In the genomic region with DNA sequence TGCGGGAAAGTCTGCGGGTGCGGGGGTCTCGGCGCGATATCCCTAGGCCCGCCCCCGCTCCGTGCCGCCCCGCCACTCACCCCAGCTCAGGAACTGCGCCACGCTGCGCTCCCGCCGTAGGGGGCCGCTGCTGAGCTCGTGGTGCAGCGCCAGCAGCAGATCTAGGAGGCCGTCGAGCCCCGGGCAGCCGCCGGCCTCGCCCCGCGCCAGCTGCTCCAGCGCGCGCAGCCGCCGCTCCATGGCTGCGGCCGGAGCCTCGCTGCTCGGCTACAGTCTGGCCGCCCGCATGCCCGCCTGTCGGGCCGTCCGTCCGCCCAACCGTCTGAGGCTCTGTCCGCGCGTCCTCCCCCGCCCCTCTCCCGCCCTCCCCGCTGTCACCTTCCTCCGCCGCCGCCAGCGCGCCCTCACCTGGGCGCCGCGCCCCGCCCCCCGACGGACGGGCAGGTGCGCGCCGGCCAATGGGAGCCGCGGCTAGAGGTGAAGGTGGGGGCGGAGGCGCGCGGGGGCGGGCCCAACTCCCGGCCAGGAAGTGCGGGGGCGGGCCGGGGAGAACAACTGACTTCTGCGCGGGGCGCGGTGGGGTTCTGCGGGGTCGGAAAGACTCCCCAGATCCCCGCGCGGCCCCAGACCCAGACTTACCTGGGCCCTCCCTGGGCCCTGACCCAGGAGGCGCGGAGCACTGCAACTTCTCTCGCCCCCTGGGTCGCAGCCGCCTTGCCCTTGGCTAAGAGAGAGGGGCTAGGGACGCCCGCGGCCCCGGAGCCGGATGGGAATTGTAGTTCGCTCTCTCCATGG, we compare ENCODE assay signal across 8 cellular contexts. TPM values are rescaled to one million over a fixed set of nuclear protein-coding genes. Genes with fewer than 3 reads are reported as not detected.
A peak's percentile ranks its signal among the peaks of the same experiment; 100 is the strongest.
DNase-seq lines count a peak whose midpoint lies in the region; ATAC-seq, FAIRE-seq and TF ChIP-seq lines count a peak whose summit lies in the region.

A gene with protein sequence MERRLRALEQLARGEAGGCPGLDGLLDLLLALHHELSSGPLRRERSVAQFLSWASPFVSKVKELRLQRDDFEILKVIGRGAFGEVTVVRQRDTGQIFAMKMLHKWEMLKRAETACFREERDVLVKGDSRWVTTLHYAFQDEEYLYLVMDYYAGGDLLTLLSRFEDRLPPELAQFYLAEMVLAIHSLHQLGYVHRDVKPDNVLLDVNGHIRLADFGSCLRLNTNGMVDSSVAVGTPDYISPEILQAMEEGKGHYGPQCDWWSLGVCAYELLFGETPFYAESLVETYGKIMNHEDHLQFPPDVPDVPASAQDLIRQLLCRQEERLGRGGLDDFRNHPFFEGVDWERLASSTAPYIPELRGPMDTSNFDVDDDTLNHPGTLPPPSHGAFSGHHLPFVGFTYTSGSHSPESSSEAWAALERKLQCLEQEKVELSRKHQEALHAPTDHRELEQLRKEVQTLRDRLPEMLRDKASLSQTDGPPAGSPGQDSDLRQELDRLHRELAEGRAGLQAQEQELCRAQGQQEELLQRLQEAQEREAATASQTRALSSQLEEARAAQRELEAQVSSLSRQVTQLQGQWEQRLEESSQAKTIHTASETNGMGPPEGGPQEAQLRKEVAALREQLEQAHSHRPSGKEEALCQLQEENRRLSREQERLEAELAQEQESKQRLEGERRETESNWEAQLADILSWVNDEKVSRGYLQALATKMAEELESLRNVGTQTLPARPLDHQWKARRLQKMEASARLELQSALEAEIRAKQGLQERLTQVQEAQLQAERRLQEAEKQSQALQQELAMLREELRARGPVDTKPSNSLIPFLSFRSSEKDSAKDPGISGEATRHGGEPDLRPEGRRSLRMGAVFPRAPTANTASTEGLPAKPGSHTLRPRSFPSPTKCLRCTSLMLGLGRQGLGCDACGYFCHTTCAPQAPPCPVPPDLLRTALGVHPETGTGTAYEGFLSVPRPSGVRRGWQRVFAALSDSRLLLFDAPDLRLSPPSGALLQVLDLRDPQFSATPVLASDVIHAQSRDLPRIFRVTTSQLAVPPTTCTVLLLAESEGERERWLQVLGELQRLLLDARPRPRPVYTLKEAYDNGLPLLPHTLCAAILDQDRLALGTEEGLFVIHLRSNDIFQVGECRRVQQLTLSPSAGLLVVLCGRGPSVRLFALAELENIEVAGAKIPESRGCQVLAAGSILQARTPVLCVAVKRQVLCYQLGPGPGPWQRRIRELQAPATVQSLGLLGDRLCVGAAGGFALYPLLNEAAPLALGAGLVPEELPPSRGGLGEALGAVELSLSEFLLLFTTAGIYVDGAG (N-terminal part only) (minus strand): TSS at position 324 of the 795 bp plus-strand sequence. CDS start 84 bp downstream, at position 240.

- FAIRE-seq in K562 (lab: Jason Lieb, UNC): peak; percentile 46

- DNase-seq in NCI-H1436 (lab: John Stamatoyannopoulos, UW) (peak; percentile 82), NCI-H1436 treated with DMSO at 0.1 percent for 48 hours (lab: John Stamatoyannopoulos, UW) (no peak), NCI-H146 (lab: John Stamatoyannopoulos, UW) (peak; percentile 92), T-helper 17 cell (peak; percentile 67 to 77 (median 74)), K562 (ENCODE audit: extremely low read depth in 1 of 4, low spot score in 3 of 4) (peak; percentile 89 to 96 (median 94)), iPS DF 6.9 (ENCODE audit: low read depth, low spot score) (no peak), smooth muscle cell (lab: John Stamatoyannopoulos, UW; ENCODE audit: unreplicated experiment) (no peak)

- in situ Hi-C loops in K562 (cut with MboI): loop anchor here (5.0 kb wide), 2 partner anchors 48 to 153 kb away; a partner anchor contains a TSS

- H3K9me1 ChIP-seq in K562 (ENCODE audit: control insufficient read depth, insufficient read depth, low read length): no peaks in the 10 kb centered on the region

- H3K27ac ChIP-seq in K562 (ENCODE audit: extremely low read depth, low read depth, low read length) (peak within 1 kb of the TSS; percentile 86), iPS DF 6.9 (ENCODE audit: low read length) (no peak within 1 kb of the TSS), smooth muscle cell (ENCODE audit: low read depth) (peak within 1 kb of the TSS; percentile 87)

- no peaks in the 10 kb centered on the region for H3K27me3 Mint-ChIP-seq in T-helper 17 cell

- H2AFZ ChIP-seq in K562 (ENCODE audit: low read depth, low read length) (peak within 1 kb of the TSS; percentile 91), smooth muscle cell (ENCODE audit: low read depth) (peak within 1 kb of the TSS; percentile 49)

- peaks cover under 1% of the 10 kb centered on the region for H3K36me3 Mint-ChIP-seq in T-helper 17 cell (ENCODE audit: low read depth)

- H3K36me3 ChIP-seq in K562 (ENCODE audit: control insufficient read depth, insufficient read depth, low read length) (peaks cover 7% of the 10 kb centered on the region; the same call in 1 of the 3 replicates), iPS DF 6.9 (ENCODE audit: control insufficient read depth, insufficient read depth, low read length) (peaks cover 2% of the 10 kb centered on the region), smooth muscle cell (ENCODE audit: low read depth) (no peaks in the 10 kb centered on the region)

- ATAC-seq in T-helper 17 cell: peak; percentile 77
- ATAC-seq in K562: peak; percentile 75
- ATAC-seq in HG03045 (IDR thresholded peaks at IDR 0.05; ENCODE audit: unreplicated experiment): no peak

- H4K20me1 ChIP-seq in K562 (replicated peaks; ENCODE audit: control insufficient read depth, insufficient read depth, low read length) (no peaks in the 10 kb centered on the region), smooth muscle cell (ENCODE audit: low read depth) (no peaks in the 10 kb centered on the region)

- no TSS peak for BruUV-seq in K562 (replicated peaks; lab: Mats Ljungman, UMichigan)

- H3K4me3 ChIP-seq in K562 (peak within 1 kb of the TSS; percentile 56), iPS DF 6.9 (ENCODE audit: low read length) (peak within 1 kb of the TSS; percentile 93; the same call in 1 of the 2 replicates), smooth muscle cell (peak within 1 kb of the TSS; percentile 56)

- H3K79me2 ChIP-seq in K562 (ENCODE audit: control insufficient read depth, insufficient read depth, low read length) (peaks cover 23% of the 10 kb centered on the region; the same call in 2 of the 3 replicates), smooth muscle cell (ENCODE audit: low read depth) (no peaks in the 10 kb centered on the region)

- H3K27ac Mint-ChIP-seq in T-helper 17 cell: peak within 1 kb of the TSS; percentile 41

- under 1% methylated on average over 49 of the region's 96 CpGs for WGBS in K562 (ENCODE audit: insufficient coverage, low coverage, missing lambda C conversion rate)
- WGBS in iPS DF 6.9 (ENCODE audit: insufficient coverage, insufficient read length): no CpG with 5 or more reads among the region's 96 CpGs
- WGBS in smooth muscle cell (ENCODE audit: low lambda C conversion rate): 2% methylated on average over 25 of the region's 96 CpGs

- peak; percentile 54 to 88 (median 68) for TF ChIP-seq CTCF in K562 (IDR thresholded peaks at IDR 0.05 in 2 of 3, conservative IDR thresholded peaks at IDR 0.05 in 1 of 3; ENCODE audit: insufficient read depth in 2 of 3, low read depth in 1 of 3, low read length in 3 of 3)
- TF ChIP-seq CTCF in smooth muscle cell (IDR thresholded peaks at IDR 0.05; ENCODE audit: borderline replicate concordance, insufficient read depth, poor library complexity, severe bottlenecking): peak; percentile 47

- peaks cover 44 to 73% of the 10 kb centered on the region in 2 experiments for H3K4me1 ChIP-seq in K562 (replicated peaks in 1 of 2; ENCODE audit: control insufficient read depth in 2 of 2, insufficient read depth in 2 of 2, low read length in 2 of 2)
- peaks cover 7% of the 10 kb centered on the region for H3K4me1 ChIP-seq in iPS DF 6.9 (ENCODE audit: control insufficient read depth, insufficient read depth, low read length)
- H3K4me1 ChIP-seq in smooth muscle cell (ENCODE audit: low read depth): peaks cover 12% of the 10 kb centered on the region

- H3K4me2 ChIP-seq in K562 (ENCODE audit: insufficient read depth, low read length) (peak within 1 kb of the TSS; percentile 99), smooth muscle cell (peak within 1 kb of the TSS; percentile 84)

- H3K4me3 Mint-ChIP-seq in T-helper 17 cell: peak within 1 kb of the TSS; percentile 84

- POLR2A ChIA-PET in K562 (lab: Yijun Ruan, JAX): interaction anchor here (0.6 to 1.2 kb wide), 4 partner anchors 10 to 252 kb away, joined by 3 to 4 read pairs (median 3); a partner anchor contains a TSS

- H3K9ac ChIP-seq in K562 (ENCODE audit: insufficient read depth in 1 of 2, low read depth in 2 of 2, low read length in 2 of 2) (peak within 1 kb of the TSS; percentile 70 to 92), smooth muscle cell (ENCODE audit: low read depth) (peak within 1 kb of the TSS; percentile 80)

- intact Hi-C loops in K562 (cut with micrococcal nuclease): loop anchor here (5.0 to 10.0 kb wide), 3 partner anchors 42 to 410 kb away; a partner anchor contains a TSS

- no peak for TF ChIP-seq EP300 in K562 (IDR thresholded peaks at IDR 0.05; ENCODE audit: low read length)

- CTCF ChIA-PET in K562 (lab: Yijun Ruan, JAX; ENCODE audit: low intra/inter-chr PET ratio): interaction anchor here (1.2 to 1.3 kb wide), 2 partner anchors 57 to 169 kb away, joined by 6 to 9 read pairs; a partner anchor contains a TSS

- TF ChIP-seq POLR2A in K562 (conservative IDR thresholded peaks at IDR 0.05): peak; percentile 63

- H3K4me1 Mint-ChIP-seq in T-helper 17 cell: peaks cover 22% of the 10 kb centered on the region

- peak; percentile 39 to 45 for TF ChIP-seq RAD21 in K562 (CRISPR knock-in tag; conservative IDR thresholded peaks at IDR 0.05 in 1 of 2, IDR thresholded peaks at IDR 0.05 in 1 of 2)

- no peaks in the 10 kb centered on the region for H3K9me3 ChIP-seq in T-helper 17 cell (ENCODE audit: control insufficient read depth, low read length, poor library complexity, severe bottlenecking)
- no peaks in the 10 kb centered on the region for H3K9me3 ChIP-seq in K562 (replicated peaks; ENCODE audit: control insufficient read depth, insufficient read depth, low read depth, low read length)
- H3K9me3 ChIP-seq in iPS DF 6.9 (ENCODE audit: control insufficient read depth, insufficient read depth, low read length): no peaks in the 10 kb centered on the region
- H3K9me3 ChIP-seq in smooth muscle cell (replicated peaks; ENCODE audit: low read depth): no peaks in the 10 kb centered on the region

- H3K27me3 ChIP-seq in K562 (ENCODE audit: control insufficient read depth in 2 of 2, insufficient read depth in 2 of 2, low read length in 2 of 2) (no peaks in the 10 kb centered on the region; a peak in 1 of 5 replicates), iPS DF 6.9 (ENCODE audit: control insufficient read depth, insufficient read depth, low read length) (no peaks in the 10 kb centered on the region), smooth muscle cell (ENCODE audit: low read depth) (no peaks in the 10 kb centered on the region)

- H3F3A ChIP-seq in smooth muscle cell (ENCODE audit: low read depth): peaks cover 14% of the 10 kb centered on the region

RNA-seq across cellular contexts. Expression of the gene that starts here (rescaled TPM):
- total RNA-seq in T-helper 17 cell: 1 to 10 TPM; 4.0 to 7.7 TPM
- 19.1 and 64.6 TPM in 2 replicates for total RNA-seq in K562 (2011; cell fraction: chromatin; rRNA removed; ENCODE audit: low replicate concordance)
- total RNA-seq in K562 (2011; cell fraction: nucleolus; rRNA removed): 33.3 and 37.9 TPM in 2 replicates
- 16.2 and 19.7 TPM in 2 replicates for total RNA-seq in K562 (2011; cell fraction: nucleoplasm; rRNA removed)
- total RNA-seq in K562 (2014; rRNA removed): 4.0 and 7.1 TPM in 2 replicates
- 0.99 and 1.1 TPM in 2 replicates for total RNA-seq in K562 (2014; rRNA removed; fragmentation: Illumina TruSeq; extraction: Trizol)
- total RNA-seq in K562 (2015; rRNA removed; fragmentation: Illumina TruSeq; extraction: Trizol): 2.1 and 2.5 TPM in 2 replicates
- total RNA-seq in K562 (2021): 7.4 and 8.8 TPM in 2 replicates
- polyA plus RNA-seq in K562 (2011; rRNA removed): 2.2 and 3.6 TPM in 2 replicates
- polyA plus RNA-seq in K562 (2011; cell fraction: cytosol; rRNA removed): 2.0 and 4.5 TPM in 2 replicates
- polyA plus RNA-seq in K562 (2011; cell fraction: nucleus; rRNA removed): 15.1 and 28.5 TPM in 2 replicates
- polyA plus RNA-seq in K562 (2012): 4.7 and 6.3 TPM in 2 replicates
- polyA plus RNA-seq in K562 (2014; fragmentation: Illumina TruSeq; extraction: Trizol): 1.8 and 4.6 TPM in 2 replicates
- under 1 TPM; 0.04 to 0.08 TPM for polyA plus RNA-seq in K562 (2014; fragmentation: Nextera tagmentation; extraction: Ambion mirVana)
- 7.9 and 11.8 TPM in 2 replicates for polyA plus RNA-seq in K562 (2014; rRNA removed)
- 2.1 and 3.0 TPM in 2 replicates for polyA minus RNA-seq in K562 (2011; rRNA and poly(A)+ RNA removed)
- polyA minus RNA-seq in K562 (2011; cell fraction: cytosol; rRNA and poly(A)+ RNA removed): 3.2 and 3.5 TPM in 2 replicates
- polyA minus RNA-seq in K562 (2011; cell fraction: nucleus; rRNA and poly(A)+ RNA removed): 12.1 and 12.2 TPM in 2 replicates
- total RNA-seq in smooth muscle cell: 3.0 and 4.7 TPM in 2 replicates
- 1.7 and 5.9 TPM in 2 replicates for polyA plus RNA-seq in smooth muscle cell

Comparison
In these comparisons a context has a peak if more than half of its experiments do, and no peak if none do; other contexts are left out.
1. DNase-seq: peak in NCI-H1436 (single experiment), NCI-H146 (single experiment), T-helper 17 cell (3 of 3) and K562 (4 of 4); none in NCI-H1436 treated with DMSO at 0.1 percent for 48 hours (single experiment), iPS DF 6.9 (single experiment) and smooth muscle cell (single experiment).
2. Peak in every context shown above with its lines, with median percentiles within 50 percentile points of each other: H3K4me3 ChIP-seq.